In the genomic region with DNA sequence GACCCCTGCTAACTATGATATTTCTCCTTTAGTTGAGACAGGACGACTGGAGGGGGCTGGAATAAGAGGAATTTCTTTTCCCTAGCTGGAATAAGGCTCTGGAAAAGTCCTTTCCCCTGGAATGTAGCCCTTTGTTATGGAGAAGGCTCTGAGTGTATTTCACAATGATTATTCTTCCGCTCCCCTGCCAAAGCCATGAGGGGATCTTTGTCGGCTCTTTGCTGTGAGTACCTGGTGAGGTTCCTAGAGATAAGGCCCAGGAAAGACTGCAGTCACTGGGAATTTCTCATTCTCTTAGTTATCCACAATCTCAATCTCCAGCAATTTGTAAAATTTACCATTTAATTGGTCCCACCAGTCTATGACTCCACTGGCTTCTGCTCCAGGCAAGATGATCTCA, we compare ENCODE assay signal across 15 cellular contexts.
DNase-seq lines count a peak whose midpoint lies in the region; ATAC-seq and TF ChIP-seq lines count a peak whose summit lies in the region.
"Had no signal": no experiment of that assay in that cellular context is flagged by ENCODE, and none has a peak within 500 bp of the region (broad histone marks: within the 10 kb centered on the region; RNA-seq: fewer than 3 reads in every experiment).

No MANE protein-coding gene starts in this region.

- H3K27ac ChIP-seq in brain microvascular endothelial cell, result no peak overlapping the region
- H3K27ac ChIP-seq: BLaER1 treated with 17β-estradiol and CSF1 and Interleukin-3, amounts not matched to agents 10 nM and 100 nM had no signal

- H3K9ac ChIP-seq in NT2/D1 (ENCODE audit: insufficient read length, low read depth), result no peak overlapping the region
- H3K9ac ChIP-seq: BLaER1 treated with 17β-estradiol and CSF1 and Interleukin-3, amounts not matched to agents 10 nM and 100 nM had no signal

- peaks cover 48% of the 10 kb centered on the region for H3K9me3 ChIP-seq in NT2/D1 (ENCODE audit: insufficient read depth, low read length)

- no peaks in the 10 kb centered on the region for H3K4me1 ChIP-seq in NT2/D1 (ENCODE audit: insufficient read depth, insufficient read length)

- no peaks in the 10 kb centered on the region for H3K27me3 ChIP-seq in H7 (ENCODE audit: control insufficient read depth, insufficient read depth, low read length)
- no peaks in the 10 kb centered on the region for H3K27me3 ChIP-seq in NT2/D1 (ENCODE audit: insufficient read depth, insufficient read length)
- H3K27me3 ChIP-seq in brain microvascular endothelial cell (replicated peaks), result no peaks in the 10 kb centered on the region
- H3K27me3 ChIP-seq: BLaER1 treated with 17β-estradiol and CSF1 and Interleukin-3, amounts not matched to agents 10 nM and 100 nM had no signal

- ATAC-seq in HG03378 (IDR thresholded peaks at IDR 0.05; ENCODE audit: unreplicated experiment), result no peak
- ATAC-seq: K562 had no signal

- TF ChIP-seq CTCF in brain microvascular endothelial cell (IDR thresholded peaks at IDR 0.05; ENCODE audit: low read depth, low read length, missing control alignments), result no peak

- H3K36me3 ChIP-seq in H7 (replicated peaks; ENCODE audit: control insufficient read depth, insufficient read depth, low read length), result no peaks in the 10 kb centered on the region
- H3K36me3 ChIP-seq in NT2/D1 (ENCODE audit: insufficient read depth, insufficient read length, low read length), result no peaks in the 10 kb centered on the region
- no peaks in the 10 kb centered on the region for H3K36me3 ChIP-seq in brain microvascular endothelial cell (replicated peaks)
- H3K36me3 ChIP-seq: BLaER1 treated with 17β-estradiol and CSF1 and Interleukin-3, amounts not matched to agents 10 nM and 100 nM had no signal

- peak; percentile 23 for DNase-seq in H7
- DNase-seq in NT2/D1 (ENCODE audit: low read depth, low spot score), result peak; percentile 83
- DNase-seq in iPS DF 19.7 (ENCODE audit: low read depth, low spot score), result peak; percentile 64
- DNase-seq in islet precursor cell, result peak; percentile 77
- no peak for DNase-seq in brain microvascular endothelial cell
- no peak for DNase-seq in medulla oblongata (ENCODE audit: extremely low spot score)
- no peak for DNase-seq in activated CD4-positive, alpha-beta T cell treated with anti-CD3 and anti-CD28 coated beads for 1 hour
- DNase-seq: ACHN; CD4-positive, CD25-positive, alpha-beta regulatory T cell; DMS 273 treated with DMSO at 0.1 percent for 48 hours; DMS79; GOT3 had no signal

- H3K4me3 ChIP-seq in H7 (ENCODE audit: insufficient read depth, low read depth, low read length) (no peak overlapping the region), NT2/D1 (ENCODE audit: insufficient read length, low read depth) (no peak overlapping the region), brain microvascular endothelial cell (ENCODE audit: low read depth, low read length) (no peak overlapping the region)
- H3K4me3 ChIP-seq: BLaER1 treated with 17β-estradiol and CSF1 and Interleukin-3, amounts not matched to agents 10 nM and 100 nM; K562 had no signal

- in situ Hi-C loops in brain microvascular endothelial cell (cut with HindIII; ENCODE audit: low pct_ligation_motif_present, low sequenced_read_pairs), result no loop called here

Comparison
In these comparisons a context has a peak if more than half of its experiments do, and no peak if none do; other contexts are left out.
1. DNase-seq: peak in H7 (single experiment), NT2/D1 (single experiment), iPS DF 19.7 (single experiment) and islet precursor cell (single experiment); none in brain microvascular endothelial cell (single experiment), medulla oblongata (single experiment) and activated CD4-positive, alpha-beta T cell treated with anti-CD3 and anti-CD28 coated beads for 1 hour (single experiment).